In the genomic region with DNA sequence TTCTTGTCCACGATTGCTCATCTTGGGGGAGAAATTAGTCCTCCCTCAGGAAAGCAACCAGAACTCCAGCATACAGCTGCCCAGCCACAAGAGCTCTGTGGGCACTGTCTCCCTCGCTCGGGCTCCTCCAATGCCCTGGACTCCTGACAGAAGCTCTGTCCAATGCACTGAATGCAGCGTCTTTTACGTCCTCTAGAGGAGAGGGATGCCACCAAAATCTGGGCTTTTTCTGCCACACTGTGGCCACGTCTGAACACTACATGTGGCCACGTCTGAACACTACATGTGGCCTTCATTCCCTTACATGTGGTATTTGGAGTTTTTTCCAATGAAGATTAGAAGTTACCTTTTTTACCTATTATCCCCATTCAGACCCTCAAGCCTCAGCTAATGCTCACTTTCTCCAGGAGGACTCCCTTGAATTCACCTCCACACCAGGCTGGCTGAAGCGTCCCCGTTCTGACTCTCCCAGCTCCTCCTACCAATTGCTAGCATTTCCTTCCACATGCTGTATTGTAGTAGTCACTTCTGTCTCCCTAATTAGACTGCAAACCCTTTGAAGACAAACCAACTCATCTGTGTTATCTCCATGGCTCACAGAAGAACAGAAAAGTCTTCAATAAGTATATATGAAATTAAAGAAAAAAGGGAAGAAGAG, we compare ENCODE assay signal across 8 cellular contexts.
DNase-seq lines count a peak whose midpoint lies in the region; ATAC-seq and TF ChIP-seq lines count a peak whose summit lies in the region.

No MANE protein-coding gene starts in this region.

- H3K79me2 ChIP-seq in Loucy (ENCODE audit: insufficient read depth, low read length): no peaks in the 10 kb centered on the region

- no peaks in the 10 kb centered on the region for H3K36me3 ChIP-seq in Loucy (ENCODE audit: insufficient read depth, low read length)
- no peaks in the 10 kb centered on the region for H3K36me3 ChIP-seq in mucosa of descending colon (ENCODE audit: low read depth)

- H3K9me3 ChIP-seq in Loucy (ENCODE audit: insufficient read depth, low read depth, low read length) (no peaks in the 10 kb centered on the region), mucosa of descending colon (no peaks in the 10 kb centered on the region)

- H4K20me1 ChIP-seq in Loucy (ENCODE audit: insufficient read depth, low read length, poor library complexity, severe bottlenecking): no peaks in the 10 kb centered on the region

- H3K4me2 ChIP-seq in Loucy (ENCODE audit: low read depth, low read length, poor library complexity, severe bottlenecking): no peak overlapping the region

- no peak overlapping the region for H3K4me3 ChIP-seq in Loucy (ENCODE audit: low read length, poor library complexity, severe bottlenecking)
- no peak overlapping the region for H3K4me3 ChIP-seq in epithelial cell of esophagus (ENCODE audit: low read length)
- H3K4me3 ChIP-seq in mucosa of descending colon: no peak overlapping the region

- H2AFZ ChIP-seq in Loucy (ENCODE audit: low read length): no peak overlapping the region

- intact Hi-C loops in mucosa of descending colon (cut with DNase I, micrococcal nuclease): loop anchor here (2.0 to 5.0 kb wide), 2 partner anchors 460 to 462 kb away; no protein-coding TSS in a partner anchor

- TF ChIP-seq CTCF in Loucy (conservative IDR thresholded peaks at IDR 0.05; ENCODE audit: low read length) (peak; percentile 63), epithelial cell of esophagus (IDR thresholded peaks at IDR 0.05; ENCODE audit: insufficient read depth, low read depth, low read length, missing control alignments) (peak; percentile 83), mucosa of descending colon (IDR thresholded peaks at IDR 0.05) (peak; percentile 31)

- H3K9me2 ChIP-seq in Loucy (replicated peaks; ENCODE audit: low read depth, low read length): no peaks in the 10 kb centered on the region

- DNase-seq in Daoy (ENCODE audit: low read depth) (peak; percentile 93), RPMI7951 (ENCODE audit: low read depth) (peak; percentile 96), epithelial cell of esophagus (ENCODE audit: low read depth) (peak; percentile 76), mucosa of descending colon (peak in 2 of 3 donors; percentile 44 to 54), germinal center (ENCODE audit: low spot score) (no peak)

- no peaks in the 10 kb centered on the region for H3K27me3 ChIP-seq in Loucy (ENCODE audit: insufficient read depth, low read length, poor library complexity, severe bottlenecking)

- H3K9ac ChIP-seq in Loucy (ENCODE audit: low read depth, low read length, poor library complexity, severe bottlenecking): no peak overlapping the region

- H3K4me1 ChIP-seq in Loucy (ENCODE audit: insufficient read depth, low read length, poor library complexity, severe bottlenecking) (no peaks in the 10 kb centered on the region), mucosa of descending colon (ENCODE audit: low read depth) (no peaks in the 10 kb centered on the region)

- ATAC-seq in GM21423 (IDR thresholded peaks at IDR 0.05; ENCODE audit: unreplicated experiment) (peak; percentile 59), mucosa of descending colon (peak; percentile 81), GM18505 (IDR thresholded peaks at IDR 0.05; ENCODE audit: unreplicated experiment) (no peak)

- no peaks in the 10 kb centered on the region for H3F3A ChIP-seq in Loucy (ENCODE audit: low read depth)

- TF ChIP-seq POLR2A in GM18505 (IDR thresholded peaks at IDR 0.05; ENCODE audit: borderline replicate concordance, extremely low read depth, insufficient read depth, insufficient read length): no peak

Comparison
In these comparisons a context has a peak if more than half of its experiments do, and no peak if none do; other contexts are left out.
1. CTCF ChIP-seq: peak in every context shown above with its lines; median percentile 83 in epithelial cell of esophagus; 63 in Loucy; 31 in mucosa of descending colon.